1 cellular context compared by ENCODE assay signal in the genomic region with DNA sequence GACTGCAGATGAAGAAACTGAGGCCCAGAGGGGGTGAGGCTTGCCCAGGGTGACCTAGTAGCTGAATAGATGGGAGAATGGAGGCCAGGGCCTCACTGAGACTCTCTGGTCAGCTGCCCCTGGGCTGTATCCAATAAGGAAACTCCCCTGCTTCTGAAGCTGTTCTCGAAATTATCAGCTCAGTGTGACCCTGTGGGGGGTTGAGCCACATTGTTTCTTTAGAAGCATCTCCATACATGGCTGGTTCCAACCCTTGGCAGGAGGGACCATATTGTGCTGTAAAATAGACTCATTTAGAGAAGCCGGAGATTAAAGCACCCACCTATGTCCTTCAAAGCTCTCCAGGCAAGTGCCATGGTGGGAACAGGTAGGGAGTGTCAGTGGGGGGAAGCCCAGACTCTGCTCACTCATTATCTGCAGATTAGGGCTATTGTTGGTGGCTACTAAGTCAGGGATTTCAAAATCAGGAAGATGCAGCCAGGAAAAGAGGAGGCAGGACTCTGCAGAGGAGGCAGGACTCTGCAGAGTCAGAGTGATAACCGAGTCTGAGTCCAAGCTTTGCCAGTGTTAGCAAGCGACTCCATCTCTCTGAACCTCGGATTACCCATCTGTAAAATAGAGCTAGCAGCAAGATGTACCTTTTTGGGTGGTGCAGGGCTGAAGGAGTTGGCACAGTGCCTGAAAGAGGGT.
A peak's percentile ranks its signal among the peaks of the same experiment; 100 is the strongest.
TF ChIP-seq lines count a peak whose summit lies in the region.

No MANE protein-coding gene starts in this region.

TF ChIP-seq in HepG2, 621 proteins besides CTCF, POLR2A, EP300 and RAD21:
- TF ChIP-seq REPIN1 (CRISPR knock-in tag; IDR thresholded peaks at IDR 0.05; ENCODE audit: borderline replicate concordance, low read depth) (no peak), RBM22 (optimal IDR thresholded peaks at IDR 0.05; ENCODE audit: low read length) (peak; percentile 15), U2AF2 (IDR thresholded peaks at IDR 0.05; ENCODE audit: low read depth, low read length) (no peak), CENPBD1 (CRISPR knock-in tag; IDR thresholded peaks at IDR 0.05; ENCODE audit: borderline replicate concordance, low read depth) (no peak), ZNF670 (CRISPR knock-in tag; IDR thresholded peaks at IDR 0.05; ENCODE audit: borderline replicate concordance) (no peak), ARNTL (CRISPR knock-in tag; IDR thresholded peaks at IDR 0.05) (no peak), ZNF703 (CRISPR knock-in tag; IDR thresholded peaks at IDR 0.05; ENCODE audit: borderline replicate concordance) (no peak), ZGPAT (CRISPR knock-in tag; IDR thresholded peaks at IDR 0.05) (no peak), ZNF782 (CRISPR knock-in tag; IDR thresholded peaks at IDR 0.05; ENCODE audit: borderline replicate concordance) (no peak), ZNF607 (CRISPR knock-in tag; IDR thresholded peaks at IDR 0.05; ENCODE audit: borderline replicate concordance) (no peak), ZNF629 (CRISPR knock-in tag; conservative IDR thresholded peaks at IDR 0.05) (0 out of 2 replicates have a peak, but pooled peaks have one; percentile 19), ZNF563 (CRISPR knock-in tag; IDR thresholded peaks at IDR 0.05) (no peak), IRX3 (CRISPR knock-in tag; IDR thresholded peaks at IDR 0.05; ENCODE audit: borderline replicate concordance, low read depth) (no peak), GTF2F1 (IDR thresholded peaks at IDR 0.05; ENCODE audit: low read length) (no peak), ZNF468 (CRISPR knock-in tag; IDR thresholded peaks at IDR 0.05) (no peak)
- TF ChIP-seq, protein P1, sequence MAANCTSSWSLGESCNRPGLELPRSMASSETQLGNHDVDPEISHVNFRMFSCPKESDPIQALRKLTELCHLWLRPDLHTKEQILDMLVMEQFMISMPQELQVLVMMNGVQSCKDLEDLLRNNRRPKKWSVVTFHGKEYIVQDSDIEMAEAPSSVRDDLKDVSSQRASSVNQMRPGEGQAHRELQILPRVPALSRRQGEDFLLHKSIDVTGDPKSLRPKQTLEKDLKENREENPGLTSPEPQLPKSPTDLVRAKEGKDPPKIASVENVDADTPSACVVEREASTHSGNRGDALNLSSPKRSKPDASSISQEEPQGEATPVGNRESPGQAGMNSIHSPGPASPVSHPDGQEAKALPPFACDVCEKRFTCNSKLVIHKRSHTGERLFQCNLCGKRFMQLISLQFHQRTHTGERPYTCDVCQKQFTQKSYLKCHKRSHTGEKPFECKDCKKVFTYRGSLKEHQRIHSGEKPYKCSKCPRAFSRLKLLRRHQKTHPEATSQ (CRISPR knock-in tag; IDR thresholded peaks at IDR 0.05; ENCODE audit: borderline replicate concordance), result no peak
- TF ChIP-seq, protein P2, sequence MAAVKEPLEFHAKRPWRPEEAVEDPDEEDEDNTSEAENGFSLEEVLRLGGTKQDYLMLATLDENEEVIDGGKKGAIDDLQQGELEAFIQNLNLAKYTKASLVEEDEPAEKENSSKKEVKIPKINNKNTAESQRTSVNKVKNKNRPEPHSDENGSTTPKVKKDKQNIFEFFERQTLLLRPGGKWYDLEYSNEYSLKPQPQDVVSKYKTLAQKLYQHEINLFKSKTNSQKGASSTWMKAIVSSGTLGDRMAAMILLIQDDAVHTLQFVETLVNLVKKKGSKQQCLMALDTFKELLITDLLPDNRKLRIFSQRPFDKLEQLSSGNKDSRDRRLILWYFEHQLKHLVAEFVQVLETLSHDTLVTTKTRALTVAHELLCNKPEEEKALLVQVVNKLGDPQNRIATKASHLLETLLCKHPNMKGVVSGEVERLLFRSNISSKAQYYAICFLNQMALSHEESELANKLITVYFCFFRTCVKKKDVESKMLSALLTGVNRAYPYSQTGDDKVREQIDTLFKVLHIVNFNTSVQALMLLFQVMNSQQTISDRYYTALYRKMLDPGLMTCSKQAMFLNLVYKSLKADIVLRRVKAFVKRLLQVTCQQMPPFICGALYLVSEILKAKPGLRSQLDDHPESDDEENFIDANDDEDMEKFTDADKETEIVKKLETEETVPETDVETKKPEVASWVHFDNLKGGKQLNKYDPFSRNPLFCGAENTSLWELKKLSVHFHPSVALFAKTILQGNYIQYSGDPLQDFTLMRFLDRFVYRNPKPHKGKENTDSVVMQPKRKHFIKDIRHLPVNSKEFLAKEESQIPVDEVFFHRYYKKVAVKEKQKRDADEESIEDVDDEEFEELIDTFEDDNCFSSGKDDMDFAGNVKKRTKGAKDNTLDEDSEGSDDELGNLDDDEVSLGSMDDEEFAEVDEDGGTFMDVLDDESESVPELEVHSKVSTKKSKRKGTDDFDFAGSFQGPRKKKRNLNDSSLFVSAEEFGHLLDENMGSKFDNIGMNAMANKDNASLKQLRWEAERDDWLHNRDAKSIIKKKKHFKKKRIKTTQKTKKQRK (IDR thresholded peaks at IDR 0.05; ENCODE audit: low read length), result no peak
- TF ChIP-seq, protein P3, sequence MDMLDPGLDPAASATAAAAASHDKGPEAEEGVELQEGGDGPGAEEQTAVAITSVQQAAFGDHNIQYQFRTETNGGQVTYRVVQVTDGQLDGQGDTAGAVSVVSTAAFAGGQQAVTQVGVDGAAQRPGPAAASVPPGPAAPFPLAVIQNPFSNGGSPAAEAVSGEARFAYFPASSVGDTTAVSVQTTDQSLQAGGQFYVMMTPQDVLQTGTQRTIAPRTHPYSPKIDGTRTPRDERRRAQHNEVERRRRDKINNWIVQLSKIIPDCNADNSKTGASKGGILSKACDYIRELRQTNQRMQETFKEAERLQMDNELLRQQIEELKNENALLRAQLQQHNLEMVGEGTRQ (IDR thresholded peaks at IDR 0.05; ENCODE audit: low read depth, low read length), result no peak
- TF ChIP-seq, protein P3 (CRISPR knock-in tag; IDR thresholded peaks at IDR 0.05; ENCODE audit: borderline replicate concordance), result no peak
TF ChIP-seq in HepG2: peak in this region for 2.
